10 cellular contexts compared by ENCODE assay signal in the genomic region with DNA sequence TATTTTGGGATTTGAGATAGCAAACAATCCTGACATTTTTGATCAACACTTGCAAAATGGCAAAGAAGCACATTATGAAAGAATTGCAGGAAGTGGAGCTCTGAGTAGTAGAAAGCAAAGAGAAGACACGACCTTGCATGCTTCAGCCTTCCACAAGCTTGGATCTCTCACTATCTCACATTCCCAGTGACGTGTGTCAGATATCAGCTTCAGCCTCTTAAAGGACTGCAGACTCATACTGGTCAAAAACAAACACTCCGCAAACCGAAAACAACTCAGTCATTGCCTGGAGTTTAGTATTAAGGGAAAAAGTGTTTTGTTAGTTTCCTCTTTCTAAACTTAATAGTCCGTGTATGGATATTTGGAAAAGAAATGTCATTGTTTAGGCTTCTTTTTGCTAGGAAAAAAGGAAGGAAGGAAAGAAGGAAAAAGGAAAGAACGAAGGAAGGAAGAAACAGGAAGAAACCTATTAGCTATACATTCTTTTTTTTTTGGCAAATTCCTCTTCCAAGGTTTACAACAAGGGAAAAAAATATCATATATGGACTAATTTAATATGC. TPM values are rescaled to one million over a fixed set of nuclear protein-coding genes. Genes with fewer than 3 reads are reported as not detected.
A peak's percentile ranks its signal among the peaks of the same experiment; 100 is the strongest.
DNase-seq lines count a peak whose midpoint lies in the region; ATAC-seq and TF ChIP-seq lines count a peak whose summit lies in the region.
"Had no signal": no experiment of that assay in that cellular context is flagged by ENCODE, and none has a peak within 500 bp of the region (broad histone marks: within the 10 kb centered on the region; RNA-seq: fewer than 3 reads in every experiment).

No MANE protein-coding gene starts in this region.

- H3K9me3 ChIP-seq in BE2C (no peaks in the 10 kb centered on the region), PC-9 (ENCODE audit: insufficient read depth, low read depth) (no peaks in the 10 kb centered on the region)
- H3K9me3 ChIP-seq: SJCRH30 had no signal

- 0 out of 2 replicates have a peak overlapping the region, but pooled peaks have one; percentile 27 for H2AFZ ChIP-seq in PC-9

- H3K9me2 ChIP-seq in PC-9 (ENCODE audit: insufficient read depth) = no peaks in the 10 kb centered on the region

- POLR2A ChIA-PET in PC-9 (lab: Charles Lee; ENCODE audit: unreplicated experiment) (interaction anchor here (0.6 to 0.7 kb wide), 3 partner anchors 30 to 471 kb away, joined by 3 to 10 read pairs (median 5); no protein-coding TSS in a partner anchor), RWPE1 (lab: Yijun Ruan, JAX; ENCODE audit: low non-redundant PET) (no interaction called here)

- no peaks in the 10 kb centered on the region for H3K36me3 ChIP-seq in BE2C
- no peaks in the 10 kb centered on the region for H3K36me3 ChIP-seq in PC-9 (ENCODE audit: low read depth)
- H3K36me3 ChIP-seq: SJCRH30 had no signal

- no peaks in the 10 kb centered on the region for H3F3A ChIP-seq in PC-9 (ENCODE audit: insufficient read depth, low read depth)

- H3K27ac ChIP-seq in PC-9 = peak overlapping the region; percentile 43; the same call in 1 of the 2 replicates
- no peak overlapping the region for H3K27ac ChIP-seq in RWPE1
- H3K27ac ChIP-seq: SJCRH30 had no signal

- intact Hi-C loops in PC-9 (cut with micrococcal nuclease; ENCODE audit: unreplicated experiment) = loop anchor here (1.0 kb wide), 1 partner anchor 32 kb away; no protein-coding TSS in a partner anchor

- TF ChIP-seq CTCF in BE2C (IDR thresholded peaks at IDR 0.05; ENCODE audit: low read depth, low read length) = no peak
- TF ChIP-seq CTCF in PC-9 (conservative IDR thresholded peaks at IDR 0.05) = no peak
- TF ChIP-seq CTCF in fibroblast of mammary gland (conservative IDR thresholded peaks at IDR 0.05; ENCODE audit: control insufficient read depth, insufficient read depth, low read depth, low read length) = no peak
- no peak for TF ChIP-seq CTCF in omental fat pad (IDR thresholded peaks at IDR 0.05)
- TF ChIP-seq CTCF in RWPE1 (conservative IDR thresholded peaks at IDR 0.05; ENCODE audit: low read depth) = no peak

- CTCF ChIA-PET in PC-9 (lab: Charles Lee) = interaction anchor here (0.5 to 0.8 kb wide), 3 partner anchors 11 to 471 kb away, joined by 3 to 4 read pairs (median 3); no protein-coding TSS in a partner anchor
- CTCF ChIA-PET in RWPE1 (lab: Yijun Ruan, JAX) = no interaction called here

- no peaks in the 10 kb centered on the region for H4K20me1 ChIP-seq in PC-9 (ENCODE audit: insufficient read depth)

- BruUV-seq in PC-9 (replicated peaks; lab: Mats Ljungman, UMichigan) = no TSS peak

- H3K4me1 ChIP-seq in BE2C = peaks cover 9% of the 10 kb centered on the region
- H3K4me1 ChIP-seq in PC-9 (replicated peaks; ENCODE audit: insufficient read depth) = 0 out of 2 replicates have a peak, but pooled peaks cover 10% of the 10 kb centered on the region

- peak overlapping the region; percentile 54 for H3K4me2 ChIP-seq in PC-9

- peak overlapping the region; percentile 34 for H3K4me3 ChIP-seq in BE2C (ENCODE audit: low read depth, low read length)
- peak overlapping the region; percentile 8; the same call in 1 of the 2 replicates for H3K4me3 ChIP-seq in PC-9
- H3K4me3 ChIP-seq in fibroblast of mammary gland (ENCODE audit: control insufficient read depth, low read depth, low read length) = peak overlapping the region; percentile 43
- H3K4me3 ChIP-seq: SJCRH30 had no signal

- no peaks in the 10 kb centered on the region for H3K79me2 ChIP-seq in PC-9 (ENCODE audit: low read depth)

- no peak for DNase-seq in BE2C
- DNase-seq in PC-9 = peak; percentile 13 to 69
- peak; percentile 88 for DNase-seq in fibroblast of mammary gland (ENCODE audit: low read depth)
- DNase-seq in omental fat pad (ENCODE audit: low spot score) = no peak
- DNase-seq in D341Med (ENCODE audit: low spot score) = no peak
- no peak for DNase-seq in RWPE1 (ENCODE audit: low spot score)
- DNase-seq in activated T-cell treated with anti-CD3 and anti-CD28 coated beads, Interleukin-2, amount 50 U/mL, for 48 hours = no peak
- DNase-seq: effector memory CD4-positive, alpha-beta T cell had no signal

- no peaks in the 10 kb centered on the region for H3K27me3 ChIP-seq in BE2C
- H3K27me3 ChIP-seq in PC-9 (ENCODE audit: insufficient read depth, low read depth) = no peaks in the 10 kb centered on the region
- H3K27me3 ChIP-seq: SJCRH30 had no signal

- peak; percentile 95 for ATAC-seq in omental fat pad (ENCODE audit: low FRiP score)
- no peak for ATAC-seq in GM19397 (IDR thresholded peaks at IDR 0.05; ENCODE audit: unreplicated experiment)

RNA-seq across cellular contexts. Expression of a gene that starts 32.6 kb away (rescaled TPM):
- 0.71 TPM for polyA plus RNA-seq in BE2C (2012; ENCODE audit: insufficient read depth, insufficient read length, low read depth)
- total RNA-seq in PC-9 (2021) (8.0 and 8.2 TPM in 2 replicates), omental fat pad (100 to 1,000 TPM in 3 of 4 donors, 10 to 100 TPM in 1; 34.8 to 227 (median 108) TPM)

RNA-seq across cellular contexts. Expression of a gene that starts 48.1 kb away (rescaled TPM):
- 82.4 TPM for polyA plus RNA-seq in BE2C (2012; ENCODE audit: insufficient read depth, insufficient read length, low read depth)
- total RNA-seq in PC-9 (2021) (14.8 TPM in 2 replicates), omental fat pad (10 to 100 TPM; 46.0 to 61.8 (median 50.3) TPM)

Comparison
In these comparisons a context has a peak if more than half of its experiments do, and no peak if none do; other contexts are left out.
1. DNase-seq: peak in PC-9 (2 of 2) and fibroblast of mammary gland (single experiment); none in BE2C (single experiment), omental fat pad (single experiment), D341Med (single experiment), RWPE1 (single experiment) and activated T-cell treated with anti-CD3 and anti-CD28 coated beads, Interleukin-2, amount 50 U/mL, for 48 hours (0 of 2).
2. Peak in every context shown above with its lines, with median percentiles within 50 percentile points of each other: H3K4me3 ChIP-seq.